ENCODE assay signal across 8 cellular contexts in genomic region chr1:111406325-111406768, GRCh38. TPM values are rescaled to one million over a fixed set of nuclear protein-coding genes. Genes with fewer than 3 reads are reported as not detected.
A peak's percentile ranks its signal among the peaks of the same experiment; 100 is the strongest.
DNase-seq lines count a peak whose midpoint lies in the region; ATAC-seq and TF ChIP-seq lines count a peak whose summit lies in the region.

No MANE protein-coding gene starts in this region.

- H3K79me2 ChIP-seq in OCI-LY1 (ENCODE audit: insufficient read depth, low read length), result no peaks in the 10 kb centered on the region

- no peaks in the 10 kb centered on the region for H3K9me3 ChIP-seq in OCI-LY1 (ENCODE audit: low read length)

- no peak for TF ChIP-seq CTCF in OCI-LY1 (IDR thresholded peaks at IDR 0.05; ENCODE audit: low read length)

- H3F3A ChIP-seq in OCI-LY1 (ENCODE audit: insufficient read depth, low read length), result no peaks in the 10 kb centered on the region

- H3K9ac ChIP-seq in OCI-LY1 (ENCODE audit: low read length), result peak overlapping the region; percentile 36; the same call in 1 of the 2 replicates

- H2AFZ ChIP-seq in OCI-LY1 (ENCODE audit: low read length), result no peak overlapping the region

- peak overlapping the region; percentile 46 for H3K27ac Mint-ChIP-seq in activated naive CD8-positive, alpha-beta T cell treated with anti-CD3 and anti-CD28 coated beads, Interleukin-2, amount 10 ng/mL, durations not matched to agents 7 days and 5 days

- H3K27ac ChIP-seq in OCI-LY1 (ENCODE audit: low read depth, low read length, poor library complexity, severe bottlenecking), result peak overlapping the region; percentile 90

- peak overlapping the region; percentile 34 for H3K4me3 ChIP-seq in OCI-LY1 (ENCODE audit: low read depth, low read length, poor library complexity, severe bottlenecking)

- H3K36me3 Mint-ChIP-seq in activated naive CD8-positive, alpha-beta T cell treated with anti-CD3 and anti-CD28 coated beads, Interleukin-2, amount 10 ng/mL, durations not matched to agents 7 days and 5 days, result no peaks in the 10 kb centered on the region

- no peaks in the 10 kb centered on the region for H4K20me1 ChIP-seq in OCI-LY1 (ENCODE audit: insufficient read depth, low read length)

- H3K36me3 ChIP-seq in OCI-LY1 (ENCODE audit: insufficient read depth, low read length), result no peaks in the 10 kb centered on the region

- H3K4me1 Mint-ChIP-seq in activated naive CD8-positive, alpha-beta T cell treated with anti-CD3 and anti-CD28 coated beads, Interleukin-2, amount 10 ng/mL, durations not matched to agents 7 days and 5 days, result peaks cover 17% of the 10 kb centered on the region

- peak; percentile 87 for ATAC-seq in HG02870 (IDR thresholded peaks at IDR 0.05; ENCODE audit: unreplicated experiment)
- peak; percentile 99 for ATAC-seq in activated naive CD8-positive, alpha-beta T cell treated with anti-CD3 and anti-CD28 coated beads, Interleukin-2, amount 10 ng/mL, durations not matched to agents 7 days and 5 days (ENCODE audit: low read depth)

- no peaks in the 10 kb centered on the region for H3K27me3 ChIP-seq in OCI-LY1 (ENCODE audit: insufficient read depth, low read length)

- peaks cover 2% of the 10 kb centered on the region for H3K27me3 Mint-ChIP-seq in activated naive CD8-positive, alpha-beta T cell treated with anti-CD3 and anti-CD28 coated beads, Interleukin-2, amount 10 ng/mL, durations not matched to agents 7 days and 5 days

- H3K4me3 Mint-ChIP-seq in activated naive CD8-positive, alpha-beta T cell treated with anti-CD3 and anti-CD28 coated beads, Interleukin-2, amount 10 ng/mL, durations not matched to agents 7 days and 5 days, result peak overlapping the region; percentile 54

- peak; percentile 43 for DNase-seq in NCI-H2107 treated with DMSO at 0.1 percent for 48 hours (lab: John Stamatoyannopoulos, UW; ENCODE audit: unreplicated experiment)
- DNase-seq in NCI-H2107 (lab: John Stamatoyannopoulos, UW), result no peak
- peak; percentile 41 for DNase-seq in activated naive CD8-positive, alpha-beta T cell treated with anti-CD3 and anti-CD28 coated beads, Interleukin-2, amount 10 ng/mL, durations not matched to agents 7 days and 5 days
- DNase-seq in pulmonary artery endothelial cell (ENCODE audit: low read depth, low spot score), result peak; percentile 70
- DNase-seq in hypothalamus (lab: John Stamatoyannopoulos, UW), result no peak
- no peak for DNase-seq in hepatic stellate cell (ENCODE audit: low spot score)

- POLR2A ChIA-PET in activated naive CD8-positive, alpha-beta T cell treated with anti-CD3 and anti-CD28 coated beads, Interleukin-2, amount 10 ng/mL, durations not matched to agents 7 days and 5 days (lab: Charles Lee), result interaction anchor here (1.0 kb wide), 1 partner anchor 442 kb away, joined by 5 read pairs; no protein-coding TSS in a partner anchor

- no peaks in the 10 kb centered on the region for H3K9me2 ChIP-seq in OCI-LY1 (ENCODE audit: low read depth, low read length)

- no peaks in the 10 kb centered on the region for H3K9me3 Mint-ChIP-seq in activated naive CD8-positive, alpha-beta T cell treated with anti-CD3 and anti-CD28 coated beads, Interleukin-2, amount 10 ng/mL, durations not matched to agents 7 days and 5 days

- peak overlapping the region; percentile 54 for H3K4me2 ChIP-seq in OCI-LY1 (ENCODE audit: low read length)

- peaks cover 50% of the 10 kb centered on the region for H3K4me1 ChIP-seq in OCI-LY1 (ENCODE audit: insufficient read depth, low read length, severe bottlenecking)

RNA-seq across cellular contexts. Expression of gene OVGP1, which starts 21.2 kb away (rescaled TPM):
- total RNA-seq in activated naive CD8-positive, alpha-beta T cell treated with anti-CD3 and anti-CD28 coated beads, Interleukin-2, amount 10 ng/mL, durations not matched to agents 7 days and 5 days, result 1 to 10 TPM; 2.3 to 3.4 TPM
- total RNA-seq in pulmonary artery endothelial cell, result 0.25 and 0.33 TPM in 2 replicates

RNA-seq across cellular contexts. Expression of gene WDR77, which starts 42.7 kb away (rescaled TPM):
- 10 to 100 TPM; 35.7 to 35.9 TPM for total RNA-seq in activated naive CD8-positive, alpha-beta T cell treated with anti-CD3 and anti-CD28 coated beads, Interleukin-2, amount 10 ng/mL, durations not matched to agents 7 days and 5 days
- 48.5 and 71.7 TPM in 2 replicates for total RNA-seq in pulmonary artery endothelial cell

RNA-seq across cellular contexts. Expression of gene ATP5PB, which starts 42.9 kb away (rescaled TPM):
- 100 to 1,000 TPM; 259 to 260 TPM for total RNA-seq in activated naive CD8-positive, alpha-beta T cell treated with anti-CD3 and anti-CD28 coated beads, Interleukin-2, amount 10 ng/mL, durations not matched to agents 7 days and 5 days
- 284 and 475 TPM in 2 replicates for total RNA-seq in pulmonary artery endothelial cell

Comparison
In these comparisons a context has a peak if more than half of its experiments do, and no peak if none do; other contexts are left out.
1. DNase-seq: peak in NCI-H2107 treated with DMSO at 0.1 percent for 48 hours (single experiment), activated naive CD8-positive, alpha-beta T cell treated with anti-CD3 and anti-CD28 coated beads, Interleukin-2, amount 10 ng/mL, durations not matched to agents 7 days and 5 days (single experiment) and pulmonary artery endothelial cell (single experiment); none in NCI-H2107 (single experiment), hypothalamus (0 of 51) and hepatic stellate cell (single experiment).